Comparison of ENCODE assay signal across 7 cellular contexts in genomic region chr9:89946741-89947140, GRCh38.
"Had no signal": no experiment of that assay in that cellular context is flagged by ENCODE, and none has a peak within 500 bp of the region (broad histone marks: within the 10 kb centered on the region; RNA-seq: fewer than 3 reads in every experiment).

No MANE protein-coding gene starts in this region.

- H3K4me1 ChIP-seq: HAP-1 had no signal

- DNase-seq: GM23248, GOT3, H7, HFFc6, KBM-7 had no signal

- H3K27ac ChIP-seq: GM23248, HL-60 had no signal

- H2AFZ ChIP-seq: GM23248 had no signal

- H3K9me3 ChIP-seq: HAP-1 had no signal

- H3K36me3 ChIP-seq: HAP-1 had no signal

- H3K9ac ChIP-seq: GM23248 had no signal

- H3K4me3 ChIP-seq: GM23248, HAP-1 had no signal
